In genomic region chr17:8154608-8155152, GRCh38 we compare ENCODE assay signal across 8 cellular contexts. TPM values are rescaled to one million over a fixed set of nuclear protein-coding genes. Genes with fewer than 3 reads are reported as not detected.
DNase-seq lines count a peak whose midpoint lies in the region; ATAC-seq, FAIRE-seq and TF ChIP-seq lines count a peak whose summit lies in the region.

No MANE protein-coding gene starts in this region.

- ATAC-seq in GM21515 (IDR thresholded peaks at IDR 0.05; ENCODE audit: unreplicated experiment) (no peak), HG03097 (IDR thresholded peaks at IDR 0.05; ENCODE audit: low FRiP score, unreplicated experiment) (no peak)

- H3K36me3 ChIP-seq in brain microvascular endothelial cell (replicated peaks) (peaks cover 18% of the 10 kb centered on the region), kidney (ENCODE audit: control insufficient read depth in 1 of 2, insufficient read depth in 2 of 2, low read length in 2 of 2) (peaks cover 7 to 21% of the 10 kb centered on the region in 2 donors), stomach smooth muscle (ENCODE audit: control insufficient read depth in 2 of 2, insufficient read depth in 2 of 2, low read length in 2 of 2) (peaks cover 19 to 21% of the 10 kb centered on the region in 2 donors)

- H3K4me1 ChIP-seq in kidney (ENCODE audit: control insufficient read depth in 1 of 2, insufficient read depth in 1 of 2, low read depth in 1 of 2, low read length in 2 of 2), result peaks cover 21 to 34% of the 10 kb centered on the region in 2 donors
- H3K4me1 ChIP-seq in stomach smooth muscle (ENCODE audit: control insufficient read depth, insufficient read depth, low read length), result peaks cover 55% of the 10 kb centered on the region

- intact Hi-C loops in kidney (cut with DNase I), result no loop called here

- no peaks in the 10 kb centered on the region for H3K27me3 ChIP-seq in brain microvascular endothelial cell (replicated peaks)
- H3K27me3 ChIP-seq in stomach smooth muscle (ENCODE audit: control insufficient read depth in 1 of 2, insufficient read depth in 2 of 2, low read length in 2 of 2), result no peaks in the 10 kb centered on the region

- TF ChIP-seq CTCF in HFF-Myc (IDR thresholded peaks at IDR 0.05; ENCODE audit: low read depth, low read length, missing control alignments) (no peak), brain microvascular endothelial cell (IDR thresholded peaks at IDR 0.05; ENCODE audit: low read depth, low read length, missing control alignments) (no peak), kidney (IDR thresholded peaks at IDR 0.05; ENCODE audit: borderline replicate concordance, extremely low read depth, insufficient read depth) (no peak)

- DNase-seq in HFF-Myc (ENCODE audit: extremely low read depth, low read depth), result no peak
- DNase-seq in brain microvascular endothelial cell, result no peak
- DNase-seq in kidney, result no peak
- no peak for DNase-seq in amniotic stem cell (lab: John Stamatoyannopoulos, UW)
- DNase-seq in LoVo (ENCODE audit: low spot score), result no peak

- H3K9me3 ChIP-seq in kidney (ENCODE audit: control insufficient read depth in 1 of 2, low read length in 2 of 2) (no peaks in the 10 kb centered on the region), stomach smooth muscle (ENCODE audit: control insufficient read depth in 2 of 2, low read length in 2 of 2) (no peaks in the 10 kb centered on the region)

- H3K9ac ChIP-seq in kidney (ENCODE audit: low read length in 2 of 2) (peak overlapping the region; percentile 99 to 100), stomach smooth muscle (ENCODE audit: low read length in 2 of 2) (peak overlapping the region; percentile 100)

- H3K4me3 ChIP-seq in HFF-Myc (replicated peaks; ENCODE audit: low read depth, low read length) (peak overlapping the region; percentile 23), brain microvascular endothelial cell (ENCODE audit: low read depth, low read length) (peak overlapping the region; percentile 77), kidney (ENCODE audit: low read length in 2 of 2) (peak overlapping the region; percentile 99), stomach smooth muscle (ENCODE audit: low read length in 2 of 2) (peak overlapping the region; percentile 96)

- no peak for FAIRE-seq in kidney (lab: Jason Lieb, UNC)

- H3K27ac ChIP-seq in brain microvascular endothelial cell (peak overlapping the region; percentile 91), kidney (ENCODE audit: low read depth in 2 of 2, low read length in 2 of 2) (peak overlapping the region; percentile 99 to 100), stomach smooth muscle (ENCODE audit: low read length) (peak overlapping the region; percentile 100)

- in situ Hi-C loops in brain microvascular endothelial cell (cut with HindIII; ENCODE audit: low pct_ligation_motif_present, low sequenced_read_pairs), result no loop called here

RNA-seq across cellular contexts. Expression of gene PER1, which starts 2.5 kb away (rescaled TPM):
- total RNA-seq in kidney, result 161 TPM
- polyA plus RNA-seq in kidney (ENCODE audit: insufficient read depth, low read depth, low replicate concordance), result 25.2 TPM

RNA-seq across cellular contexts. Expression of gene VAMP2, which starts 8.1 kb away (rescaled TPM):
- total RNA-seq in kidney, result 107 TPM
- 124 TPM for polyA plus RNA-seq in kidney (ENCODE audit: insufficient read depth, low read depth, low replicate concordance)

RNA-seq across cellular contexts. Expression of gene TMEM107, which starts 21.5 kb away (rescaled TPM):
- total RNA-seq in kidney, result 23.4 TPM
- 24.6 TPM for polyA plus RNA-seq in kidney (ENCODE audit: insufficient read depth, low read depth, low replicate concordance)

RNA-seq across cellular contexts. Expression of gene HES7, which starts 30.8 kb away (rescaled TPM):
- 0.25 TPM for total RNA-seq in kidney
- not detected for polyA plus RNA-seq in kidney (ENCODE audit: insufficient read depth, low read depth, low replicate concordance)

RNA-seq across cellular contexts. Expression of gene BORCS6, which starts 35.3 kb away (rescaled TPM):
- total RNA-seq in kidney, result 8.6 TPM
- 15.4 TPM for polyA plus RNA-seq in kidney (ENCODE audit: insufficient read depth, low read depth, low replicate concordance)

Comparison
In these comparisons a context has a peak if more than half of its experiments do, and no peak if none do; other contexts are left out.
1. H3K4me3 ChIP-seq: peak in every context shown above with its lines; median percentile 99 in kidney; 96 in stomach smooth muscle; 77 in brain microvascular endothelial cell; 23 in HFF-Myc.